In the genomic region with DNA sequence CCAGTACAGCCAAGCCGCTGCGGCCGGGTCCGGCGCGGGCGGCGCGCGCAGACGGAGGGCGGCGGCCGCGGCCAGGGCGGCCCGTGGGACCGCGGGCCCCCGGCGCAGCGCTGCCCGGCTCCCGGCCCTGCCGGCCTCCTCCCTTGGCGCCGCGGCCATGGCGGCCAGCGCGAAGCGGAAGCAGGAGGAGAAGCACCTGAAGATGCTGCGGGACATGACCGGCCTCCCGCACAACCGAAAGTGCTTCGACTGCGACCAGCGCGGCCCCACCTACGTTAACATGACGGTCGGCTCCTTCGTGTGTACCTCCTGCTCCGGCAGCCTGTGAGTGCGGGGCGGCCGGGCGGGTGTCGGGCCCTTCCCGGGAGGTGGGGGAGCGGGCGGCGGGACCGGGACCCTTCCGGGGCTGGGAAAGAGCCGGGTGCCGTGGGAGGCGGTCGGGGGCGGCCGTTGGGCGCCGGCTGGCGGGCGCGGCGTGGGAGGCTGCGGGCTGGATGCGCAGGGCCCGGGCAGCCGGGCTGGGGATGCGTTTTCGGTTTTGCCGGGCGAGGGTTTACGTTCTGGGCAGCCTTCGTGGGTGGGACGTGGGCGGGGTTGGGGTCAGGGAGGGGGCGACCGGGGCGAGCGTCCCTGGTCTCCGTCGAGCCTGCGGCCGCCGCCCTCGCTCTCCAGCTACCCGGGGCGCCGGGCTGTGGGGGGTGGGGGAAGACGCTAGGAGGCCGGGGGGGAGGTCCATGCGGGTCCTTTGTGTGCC, we compare ENCODE assay signal across 8 cellular contexts. TPM values are rescaled to one million over a fixed set of nuclear protein-coding genes. Genes with fewer than 3 reads are reported as not detected.
A peak's percentile ranks its signal among the peaks of the same experiment; 100 is the strongest.
DNase-seq lines count a peak whose midpoint lies in the region; ATAC-seq and TF ChIP-seq lines count a peak whose summit lies in the region.

No MANE protein-coding gene starts in this region.

- peak overlapping the region; percentile 94 for H3K4me3 ChIP-seq in OCI-LY7 (ENCODE audit: low read depth, low read length, poor library complexity, severe bottlenecking)
- H3K4me3 ChIP-seq in heart left ventricle, result peak overlapping the region; percentile 69 to 99 (median 90)

- H3K4me1 Mint-ChIP-seq in activated naive CD4-positive, alpha-beta T cell treated with anti-CD3 and anti-CD28 coated beads, Interleukin-2, amount 50 U/mL, for 24 hours, result peaks cover 59% of the 10 kb centered on the region
- peaks cover 20% of the 10 kb centered on the region for H3K4me1 Mint-ChIP-seq in progenitor cell of endocrine pancreas (ENCODE audit: low read depth)

- peaks cover 17% of the 10 kb centered on the region for H3K4me1 ChIP-seq in OCI-LY7 (ENCODE audit: insufficient read depth, low read length, poor library complexity, severe bottlenecking)
- H3K4me1 ChIP-seq in heart left ventricle, result peaks cover 0 to 43% (median 26%) of the 10 kb centered on the region in 12 donors

- ATAC-seq in HG02678 (IDR thresholded peaks at IDR 0.05; ENCODE audit: unreplicated experiment) (peak; percentile 71), heart left ventricle (peak in 3 of 4 donors; percentile 58 to 79 (median 73))

- CTCF ChIA-PET in OCI-LY7 (lab: Charles Lee; ENCODE audit: unreplicated experiment), result no interaction called here

- H3K27me3 ChIP-seq in heart left ventricle, result no peaks in the 10 kb centered on the region

- peaks cover 29% of the 10 kb centered on the region for H4K20me1 ChIP-seq in OCI-LY7 (ENCODE audit: insufficient read depth, low read length)

- no peaks in the 10 kb centered on the region for H3K9me3 Mint-ChIP-seq in activated naive CD4-positive, alpha-beta T cell treated with anti-CD3 and anti-CD28 coated beads, Interleukin-2, amount 50 U/mL, for 24 hours
- no peaks in the 10 kb centered on the region for H3K9me3 Mint-ChIP-seq in progenitor cell of endocrine pancreas (ENCODE audit: low read depth)

- BruUV-seq in OCI-LY7 (replicated peaks; lab: Mats Ljungman, UMichigan), result no TSS peak

- H3K27ac ChIP-seq in OCI-LY7 (ENCODE audit: low read depth, low read length, poor library complexity, severe bottlenecking) (peak overlapping the region; percentile 21), heart left ventricle (peak overlapping the region in 11 of 12 donors; percentile 61 to 91 (median 88))

- H2AFZ ChIP-seq in OCI-LY7 (ENCODE audit: low read length), result no peak overlapping the region

- H3K4me3 Mint-ChIP-seq in activated naive CD4-positive, alpha-beta T cell treated with anti-CD3 and anti-CD28 coated beads, Interleukin-2, amount 50 U/mL, for 24 hours, result peak overlapping the region; percentile 97
- H3K4me3 Mint-ChIP-seq in progenitor cell of endocrine pancreas (ENCODE audit: low read depth), result peak overlapping the region; percentile 89

- H3K27ac Mint-ChIP-seq in activated naive CD4-positive, alpha-beta T cell treated with anti-CD3 and anti-CD28 coated beads, Interleukin-2, amount 50 U/mL, for 24 hours, result no peak overlapping the region
- H3K27ac Mint-ChIP-seq in progenitor cell of endocrine pancreas, result peak overlapping the region; percentile 92

- no peaks in the 10 kb centered on the region for H3K27me3 Mint-ChIP-seq in activated naive CD4-positive, alpha-beta T cell treated with anti-CD3 and anti-CD28 coated beads, Interleukin-2, amount 50 U/mL, for 24 hours
- no peaks in the 10 kb centered on the region for H3K27me3 Mint-ChIP-seq in progenitor cell of endocrine pancreas

- DNase-seq in NCI-H2227 (lab: John Stamatoyannopoulos, UW; ENCODE audit: unreplicated experiment), result peak; percentile 60
- DNase-seq in NCI-H2227 treated with DMSO at 0.1 percent for 48 hours (lab: John Stamatoyannopoulos, UW), result no peak
- peak; percentile 61 for DNase-seq in OCI-LY7 (ENCODE audit: low spot score)
- DNase-seq in heart left ventricle, result peak; percentile 21 to 68 (median 42)
- peak; percentile 65 for DNase-seq in progenitor cell of endocrine pancreas (ENCODE audit: low spot score, unreplicated experiment)
- DNase-seq in DMS114 treated with DMSO at 0.1 percent for 48 hours (lab: John Stamatoyannopoulos, UW; ENCODE audit: unreplicated experiment), result no peak

- H3K9me2 ChIP-seq in OCI-LY7 (ENCODE audit: insufficient read depth, low read length), result no peaks in the 10 kb centered on the region

- 0 to 1% (median 1%) methylated on average over 29 to 96 of the region's 96 CpGs for WGBS in heart left ventricle, 4 donors

- H3K4me2 ChIP-seq in OCI-LY7 (ENCODE audit: low read length), result peak overlapping the region; percentile 97

- peaks cover 7% of the 10 kb centered on the region for H3K36me3 Mint-ChIP-seq in activated naive CD4-positive, alpha-beta T cell treated with anti-CD3 and anti-CD28 coated beads, Interleukin-2, amount 50 U/mL, for 24 hours
- H3K36me3 Mint-ChIP-seq in progenitor cell of endocrine pancreas (ENCODE audit: insufficient read depth), result no peaks in the 10 kb centered on the region

- POLR2A ChIA-PET in OCI-LY7 (lab: Charles Lee), result interaction anchor here (0.6 to 0.7 kb wide), 2 partner anchors 10 to 13 kb away, joined by 3 to 4 read pairs; no protein-coding TSS in a partner anchor

- intact Hi-C loops in OCI-LY7 (cut with micrococcal nuclease; ENCODE audit: unreplicated experiment), result no loop called here
- intact Hi-C loops in heart left ventricle (cut with DNase I), result loop anchor here in 9 of 10 donors (2.0 to 10.0 kb wide), 11 partner anchors 40 to 295 kb away; partner anchors contain the start of gene MFF (in 2 of the 9)

- TF ChIP-seq POLR2A in heart left ventricle (IDR thresholded peaks at IDR 0.05), result no peak

- H3K36me3 ChIP-seq in OCI-LY7 (ENCODE audit: insufficient read depth, low read length) (no peaks in the 10 kb centered on the region), heart left ventricle (no peaks in the 10 kb centered on the region)

- H3K79me2 ChIP-seq in OCI-LY7 (ENCODE audit: insufficient read depth, low read depth, low read length), result peaks cover 51% of the 10 kb centered on the region

- TF ChIP-seq CTCF in OCI-LY7 (conservative IDR thresholded peaks at IDR 0.05; ENCODE audit: low read length) (no peak), heart left ventricle (IDR thresholded peaks at IDR 0.05) (no peak), progenitor cell of endocrine pancreas (IDR thresholded peaks at IDR 0.05; ENCODE audit: unreplicated experiment) (no peak)

- H3K9me3 ChIP-seq in OCI-LY7 (ENCODE audit: low read length) (no peaks in the 10 kb centered on the region), heart left ventricle (no peaks in the 10 kb centered on the region)

RNA-seq across cellular contexts. Expression of gene AGFG1, which starts 0.5 kb away (rescaled TPM):
- 29.4 and 37.6 TPM in 2 replicates for total RNA-seq in OCI-LY7 (2014; rRNA removed; shearing (Covaris generic))
- total RNA-seq in OCI-LY7 (2022) (65.4 and 68.5 TPM in 2 replicates), heart left ventricle (10 to 100 TPM; 48.4 to 92.1 (median 60.0) TPM), progenitor cell of endocrine pancreas (74.5 and 82.2 TPM in 2 replicates)
- polyA plus RNA-seq in heart left ventricle, result 10 to 100 TPM; 12.0 to 63.6 TPM

Comparison
In these comparisons a context has a peak if more than half of its experiments do, and no peak if none do; other contexts are left out.
1. DNase-seq: peak in NCI-H2227 (single experiment), OCI-LY7 (single experiment), heart left ventricle (5 of 5) and progenitor cell of endocrine pancreas (single experiment); none in NCI-H2227 treated with DMSO at 0.1 percent for 48 hours (single experiment) and DMS114 treated with DMSO at 0.1 percent for 48 hours (single experiment).